ENCODE assay signal across 1 cellular context in the genomic region with DNA sequence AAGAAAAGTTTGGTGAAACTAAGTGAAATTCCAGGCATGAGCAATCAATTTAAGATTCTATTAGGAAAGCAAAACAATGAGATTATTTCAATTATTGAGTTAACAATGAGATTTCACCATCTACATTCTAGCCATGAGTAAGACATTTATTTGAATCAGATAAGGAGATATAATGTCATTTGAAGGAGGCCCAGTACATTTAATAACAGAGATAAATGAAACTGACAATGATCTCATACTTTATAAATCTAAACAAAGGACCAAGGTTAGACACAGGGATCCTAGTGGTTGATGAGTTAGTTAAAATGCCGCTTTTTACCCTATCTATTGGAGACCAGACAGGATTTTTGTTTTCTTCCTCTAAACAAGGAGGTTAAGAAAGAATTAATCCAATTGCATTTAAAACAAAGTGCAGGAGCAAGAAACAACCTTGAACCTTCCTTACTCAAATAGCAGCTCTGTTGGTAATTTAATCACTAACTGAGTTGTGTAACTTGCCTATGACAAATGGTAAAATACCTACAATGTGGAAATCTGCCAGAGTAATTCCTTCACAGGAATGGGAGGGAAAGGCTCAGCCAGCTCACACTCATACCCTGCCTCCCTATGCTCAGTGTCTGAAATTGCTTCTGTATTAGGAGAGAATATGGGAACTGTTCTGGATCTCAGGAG.
TF ChIP-seq lines count a peak whose summit lies in the region.

No MANE protein-coding gene starts in this region.

TF ChIP-seq in HepG2, 621 proteins besides CTCF, POLR2A, EP300 and RAD21 (continued from another document and continues in another):
- TF ChIP-seq, protein P1, sequence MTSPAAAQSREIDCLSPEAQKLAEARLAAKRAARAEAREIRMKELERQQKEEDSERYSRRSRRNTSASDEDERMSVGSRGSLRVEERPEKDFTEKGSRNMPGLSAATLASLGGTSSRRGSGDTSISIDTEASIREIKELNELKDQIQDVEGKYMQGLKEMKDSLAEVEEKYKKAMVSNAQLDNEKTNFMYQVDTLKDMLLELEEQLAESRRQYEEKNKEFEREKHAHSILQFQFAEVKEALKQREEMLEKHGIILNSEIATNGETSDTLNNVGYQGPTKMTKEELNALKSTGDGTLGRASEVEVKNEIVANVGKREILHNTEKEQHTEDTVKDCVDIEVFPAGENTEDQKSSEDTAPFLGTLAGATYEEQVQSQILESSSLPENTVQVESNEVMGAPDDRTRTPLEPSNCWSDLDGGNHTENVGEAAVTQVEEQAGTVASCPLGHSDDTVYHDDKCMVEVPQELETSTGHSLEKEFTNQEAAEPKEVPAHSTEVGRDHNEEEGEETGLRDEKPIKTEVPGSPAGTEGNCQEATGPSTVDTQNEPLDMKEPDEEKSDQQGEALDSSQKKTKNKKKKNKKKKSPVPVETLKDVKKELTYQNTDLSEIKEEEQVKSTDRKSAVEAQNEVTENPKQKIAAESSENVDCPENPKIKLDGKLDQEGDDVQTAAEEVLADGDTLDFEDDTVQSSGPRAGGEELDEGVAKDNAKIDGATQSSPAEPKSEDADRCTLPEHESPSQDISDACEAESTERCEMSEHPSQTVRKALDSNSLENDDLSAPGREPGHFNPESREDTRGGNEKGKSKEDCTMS (CRISPR knock-in tag; conservative IDR thresholded peaks at IDR 0.05), result no peak
- TF ChIP-seq EHMT2 (IDR thresholded peaks at IDR 0.05; ENCODE audit: borderline replicate concordance, low read depth, low read length) (0 out of 2 replicates have a peak, but pooled peaks have one; percentile 13), ADNP (CRISPR knock-in tag; IDR thresholded peaks at IDR 0.05) (no peak), ZNF441 (CRISPR knock-in tag; IDR thresholded peaks at IDR 0.05; ENCODE audit: borderline replicate concordance) (0 out of 2 replicates have a peak, but pooled peaks have one; percentile 19), MEIS2 (CRISPR knock-in tag; IDR thresholded peaks at IDR 0.05) (peak; percentile 46; the same call in 1 of the 2 replicates), POGZ (CRISPR knock-in tag; IDR thresholded peaks at IDR 0.05) (peak; percentile 83), ZNF225 (CRISPR knock-in tag; IDR thresholded peaks at IDR 0.05) (no peak), NR3C1 (CRISPR knock-in tag; IDR thresholded peaks at IDR 0.05) (no peak), GLI4 (CRISPR knock-in tag; IDR thresholded peaks at IDR 0.05; ENCODE audit: borderline replicate concordance) (no peak), ZNF644 (CRISPR knock-in tag; IDR thresholded peaks at IDR 0.05; ENCODE audit: low read depth) (peak; percentile 81), IRF2 (CRISPR knock-in tag; IDR thresholded peaks at IDR 0.05) (no peak), SUZ12 (IDR thresholded peaks at IDR 0.05; ENCODE audit: low read depth, low read length) (no peak), ZNF124 (CRISPR knock-in tag; IDR thresholded peaks at IDR 0.05) (0 out of 2 replicates have a peak, but pooled peaks have one; percentile 38), ZNF367 (CRISPR knock-in tag; IDR thresholded peaks at IDR 0.05; ENCODE audit: borderline replicate concordance) (no peak), ISL2 (CRISPR knock-in tag; IDR thresholded peaks at IDR 0.05) (peak; percentile 94)
- TF ChIP-seq, protein P2, sequence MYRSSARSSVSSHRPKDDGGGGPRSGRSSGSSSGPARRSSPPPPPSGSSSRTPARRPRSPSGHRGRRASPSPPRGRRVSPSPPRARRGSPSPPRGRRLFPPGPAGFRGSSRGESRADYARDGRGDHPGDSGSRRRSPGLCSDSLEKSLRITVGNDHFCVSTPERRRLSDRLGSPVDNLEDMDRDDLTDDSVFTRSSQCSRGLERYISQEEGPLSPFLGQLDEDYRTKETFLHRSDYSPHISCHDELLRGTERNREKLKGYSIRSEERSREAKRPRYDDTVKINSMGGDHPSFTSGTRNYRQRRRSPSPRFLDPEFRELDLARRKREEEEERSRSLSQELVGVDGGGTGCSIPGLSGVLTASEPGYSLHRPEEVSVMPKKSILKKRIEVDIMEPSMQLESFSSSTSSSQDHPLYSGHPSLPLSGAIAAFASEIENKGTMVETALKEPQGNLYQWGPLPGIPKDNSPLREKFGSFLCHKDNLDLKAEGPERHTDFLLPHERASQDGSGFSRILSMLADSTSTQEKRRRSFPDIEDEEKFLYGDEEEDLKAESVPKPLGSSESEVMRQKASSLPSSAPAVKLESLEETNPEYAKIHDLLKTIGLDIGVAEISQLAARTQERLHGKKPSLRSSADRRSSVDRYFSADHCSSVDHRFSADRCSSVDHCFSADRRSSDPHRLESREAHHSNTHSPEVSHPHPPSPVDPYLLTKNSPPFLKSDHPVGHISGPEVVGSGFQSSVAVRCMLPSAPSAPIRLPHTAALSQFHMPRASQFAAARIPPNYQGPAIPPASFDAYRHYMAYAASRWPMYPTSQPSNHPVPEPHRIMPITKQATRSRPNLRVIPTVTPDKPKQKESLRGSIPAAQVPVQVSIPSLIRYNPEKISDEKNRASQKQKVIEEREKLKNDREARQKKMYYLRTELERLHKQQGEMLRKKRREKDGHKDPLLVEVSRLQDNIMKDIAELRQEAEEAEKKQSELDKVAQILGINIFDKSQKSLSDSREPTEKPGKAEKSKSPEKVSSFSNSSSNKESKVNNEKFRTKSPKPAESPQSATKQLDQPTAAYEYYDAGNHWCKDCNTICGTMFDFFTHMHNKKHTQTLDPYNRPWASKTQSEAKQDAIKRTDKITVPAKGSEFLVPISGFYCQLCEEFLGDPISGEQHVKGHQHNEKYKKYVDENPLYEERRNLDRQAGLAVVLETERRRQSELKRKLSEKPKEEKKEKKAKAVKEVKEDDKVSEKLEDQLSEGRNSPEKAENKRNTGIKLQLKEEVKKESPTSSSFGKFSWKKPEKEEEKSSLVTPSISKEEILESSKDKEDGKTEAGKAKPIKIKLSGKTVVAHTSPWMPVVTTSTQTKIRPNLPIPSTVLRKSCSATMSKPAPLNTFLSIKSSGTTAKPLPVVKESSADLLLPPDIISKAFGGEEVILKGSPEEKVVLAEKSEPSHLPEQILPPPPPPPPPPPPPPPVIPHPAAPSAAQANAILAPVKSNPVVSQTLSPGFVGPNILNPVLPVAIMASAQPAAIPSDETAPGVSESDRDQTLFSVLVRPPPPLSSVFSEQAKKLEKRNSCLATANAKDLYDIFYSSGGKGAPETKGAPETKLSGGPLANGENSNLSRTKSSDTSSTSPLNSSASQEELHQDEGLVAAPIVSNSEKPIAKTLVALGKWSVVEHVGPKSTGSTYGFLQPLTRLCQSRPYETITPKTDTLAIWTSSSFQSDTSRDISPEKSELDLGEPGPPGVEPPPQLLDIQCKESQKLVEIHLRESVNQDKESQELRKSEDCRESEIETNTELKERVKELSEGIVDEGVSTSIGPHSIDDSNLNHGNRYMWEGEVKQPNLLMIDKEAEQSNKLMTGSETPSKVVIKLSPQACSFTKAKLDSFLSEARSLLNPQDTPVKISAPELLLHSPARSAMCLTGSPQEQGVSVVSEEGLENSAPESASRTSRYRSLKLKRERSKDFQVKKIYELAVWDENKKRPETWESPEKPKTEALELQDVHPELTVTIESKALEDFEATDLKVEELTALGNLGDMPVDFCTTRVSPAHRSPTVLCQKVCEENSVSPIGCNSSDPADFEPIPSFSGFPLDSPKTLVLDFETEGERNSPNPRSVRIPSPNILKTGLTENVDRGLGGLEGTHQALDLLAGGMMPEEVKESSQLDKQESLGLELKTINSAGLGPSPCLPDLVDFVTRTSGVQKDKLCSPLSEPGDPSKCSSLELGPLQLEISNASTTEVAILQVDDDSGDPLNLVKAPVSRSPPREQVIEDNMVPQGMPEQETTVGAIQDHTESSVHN (CRISPR knock-in tag; IDR thresholded peaks at IDR 0.05), result no peak
- TF ChIP-seq, protein P3, sequence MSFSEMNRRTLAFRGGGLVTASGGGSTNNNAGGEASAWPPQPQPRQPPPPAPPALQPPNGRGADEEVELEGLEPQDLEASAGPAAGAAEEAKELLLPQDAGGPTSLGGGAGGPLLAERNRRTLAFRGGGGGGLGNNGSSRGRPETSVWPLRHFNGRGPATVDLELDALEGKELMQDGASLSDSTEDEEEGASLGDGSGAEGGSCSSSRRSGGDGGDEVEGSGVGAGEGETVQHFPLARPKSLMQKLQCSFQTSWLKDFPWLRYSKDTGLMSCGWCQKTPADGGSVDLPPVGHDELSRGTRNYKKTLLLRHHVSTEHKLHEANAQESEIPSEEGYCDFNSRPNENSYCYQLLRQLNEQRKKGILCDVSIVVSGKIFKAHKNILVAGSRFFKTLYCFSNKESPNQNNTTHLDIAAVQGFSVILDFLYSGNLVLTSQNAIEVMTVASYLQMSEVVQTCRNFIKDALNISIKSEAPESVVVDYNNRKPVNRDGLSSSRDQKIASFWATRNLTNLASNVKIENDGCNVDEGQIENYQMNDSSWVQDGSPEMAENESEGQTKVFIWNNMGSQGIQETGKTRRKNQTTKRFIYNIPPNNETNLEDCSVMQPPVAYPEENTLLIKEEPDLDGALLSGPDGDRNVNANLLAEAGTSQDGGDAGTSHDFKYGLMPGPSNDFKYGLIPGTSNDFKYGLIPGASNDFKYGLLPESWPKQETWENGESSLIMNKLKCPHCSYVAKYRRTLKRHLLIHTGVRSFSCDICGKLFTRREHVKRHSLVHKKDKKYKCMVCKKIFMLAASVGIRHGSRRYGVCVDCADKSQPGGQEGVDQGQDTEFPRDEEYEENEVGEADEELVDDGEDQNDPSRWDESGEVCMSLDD (CRISPR knock-in tag; IDR thresholded peaks at IDR 0.05; ENCODE audit: borderline replicate concordance), result no peak
- TF ChIP-seq, protein P4, sequence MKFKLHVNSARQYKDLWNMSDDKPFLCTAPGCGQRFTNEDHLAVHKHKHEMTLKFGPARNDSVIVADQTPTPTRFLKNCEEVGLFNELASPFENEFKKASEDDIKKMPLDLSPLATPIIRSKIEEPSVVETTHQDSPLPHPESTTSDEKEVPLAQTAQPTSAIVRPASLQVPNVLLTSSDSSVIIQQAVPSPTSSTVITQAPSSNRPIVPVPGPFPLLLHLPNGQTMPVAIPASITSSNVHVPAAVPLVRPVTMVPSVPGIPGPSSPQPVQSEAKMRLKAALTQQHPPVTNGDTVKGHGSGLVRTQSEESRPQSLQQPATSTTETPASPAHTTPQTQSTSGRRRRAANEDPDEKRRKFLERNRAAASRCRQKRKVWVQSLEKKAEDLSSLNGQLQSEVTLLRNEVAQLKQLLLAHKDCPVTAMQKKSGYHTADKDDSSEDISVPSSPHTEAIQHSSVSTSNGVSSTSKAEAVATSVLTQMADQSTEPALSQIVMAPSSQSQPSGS (CRISPR knock-in tag; IDR thresholded peaks at IDR 0.05), result peak; percentile 87
- TF ChIP-seq, protein P5, sequence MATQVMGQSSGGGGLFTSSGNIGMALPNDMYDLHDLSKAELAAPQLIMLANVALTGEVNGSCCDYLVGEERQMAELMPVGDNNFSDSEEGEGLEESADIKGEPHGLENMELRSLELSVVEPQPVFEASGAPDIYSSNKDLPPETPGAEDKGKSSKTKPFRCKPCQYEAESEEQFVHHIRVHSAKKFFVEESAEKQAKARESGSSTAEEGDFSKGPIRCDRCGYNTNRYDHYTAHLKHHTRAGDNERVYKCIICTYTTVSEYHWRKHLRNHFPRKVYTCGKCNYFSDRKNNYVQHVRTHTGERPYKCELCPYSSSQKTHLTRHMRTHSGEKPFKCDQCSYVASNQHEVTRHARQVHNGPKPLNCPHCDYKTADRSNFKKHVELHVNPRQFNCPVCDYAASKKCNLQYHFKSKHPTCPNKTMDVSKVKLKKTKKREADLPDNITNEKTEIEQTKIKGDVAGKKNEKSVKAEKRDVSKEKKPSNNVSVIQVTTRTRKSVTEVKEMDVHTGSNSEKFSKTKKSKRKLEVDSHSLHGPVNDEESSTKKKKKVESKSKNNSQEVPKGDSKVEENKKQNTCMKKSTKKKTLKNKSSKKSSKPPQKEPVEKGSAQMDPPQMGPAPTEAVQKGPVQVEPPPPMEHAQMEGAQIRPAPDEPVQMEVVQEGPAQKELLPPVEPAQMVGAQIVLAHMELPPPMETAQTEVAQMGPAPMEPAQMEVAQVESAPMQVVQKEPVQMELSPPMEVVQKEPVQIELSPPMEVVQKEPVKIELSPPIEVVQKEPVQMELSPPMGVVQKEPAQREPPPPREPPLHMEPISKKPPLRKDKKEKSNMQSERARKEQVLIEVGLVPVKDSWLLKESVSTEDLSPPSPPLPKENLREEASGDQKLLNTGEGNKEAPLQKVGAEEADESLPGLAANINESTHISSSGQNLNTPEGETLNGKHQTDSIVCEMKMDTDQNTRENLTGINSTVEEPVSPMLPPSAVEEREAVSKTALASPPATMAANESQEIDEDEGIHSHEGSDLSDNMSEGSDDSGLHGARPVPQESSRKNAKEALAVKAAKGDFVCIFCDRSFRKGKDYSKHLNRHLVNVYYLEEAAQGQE (IDR thresholded peaks at IDR 0.05; ENCODE audit: borderline replicate concordance in 1 of 2, low read depth in 1 of 2, low read length in 2 of 2), result peak in 1 of 2 experiments; percentile 71; a peak in 1 of 4 replicates
